Comparison of ENCODE assay signal across 1 cellular context in the genomic region with DNA sequence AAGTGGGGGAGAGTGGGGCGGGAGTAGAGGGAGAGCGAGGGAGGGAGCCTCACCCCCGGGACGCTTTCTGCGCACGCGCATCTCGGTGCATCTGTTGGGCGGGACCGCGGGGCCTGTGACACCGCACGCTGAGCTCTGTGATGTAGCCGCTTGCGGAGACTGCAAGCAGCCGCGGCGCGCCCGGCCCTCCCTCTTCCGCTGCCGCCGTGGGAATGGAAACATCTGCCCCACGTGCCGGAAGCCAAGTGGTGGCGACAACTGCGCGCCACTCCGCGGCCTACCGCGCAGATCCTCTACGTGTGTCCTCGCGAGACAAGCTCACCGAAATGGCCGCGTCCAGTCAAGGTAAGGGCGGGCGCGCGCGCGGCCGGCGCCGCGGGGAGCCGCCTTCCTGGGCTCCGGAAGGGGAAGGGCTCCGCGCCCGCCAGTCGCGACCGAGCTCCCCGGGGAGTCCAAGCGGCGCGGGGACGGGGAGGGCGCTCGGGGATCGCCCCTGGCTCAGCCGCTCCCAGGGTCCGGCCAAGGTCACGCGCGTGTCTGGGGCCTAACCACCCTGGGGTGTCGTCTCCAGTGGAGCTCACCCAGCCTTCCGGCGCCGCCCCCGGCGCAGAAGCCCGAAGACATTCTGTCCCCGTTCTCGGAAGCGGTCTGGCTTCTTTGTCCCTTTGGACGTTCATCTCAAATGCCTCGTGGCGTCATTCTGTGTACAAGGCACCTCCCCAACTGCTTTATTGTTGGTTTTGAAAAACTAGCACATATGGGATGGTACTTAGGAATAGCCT.
TF ChIP-seq lines count a peak whose summit lies in the region.

A gene with protein sequence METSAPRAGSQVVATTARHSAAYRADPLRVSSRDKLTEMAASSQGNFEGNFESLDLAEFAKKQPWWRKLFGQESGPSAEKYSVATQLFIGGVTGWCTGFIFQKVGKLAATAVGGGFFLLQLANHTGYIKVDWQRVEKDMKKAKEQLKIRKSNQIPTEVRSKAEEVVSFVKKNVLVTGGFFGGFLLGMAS (plus strand): TSS at position 118 of the 782 bp plus-strand sequence. CDS start 95 bp downstream, at position 213.

TF ChIP-seq in K562, 482 proteins besides CTCF, POLR2A, EP300 and RAD21 (continued from another document and continues in another):
- TF ChIP-seq, protein P1, sequence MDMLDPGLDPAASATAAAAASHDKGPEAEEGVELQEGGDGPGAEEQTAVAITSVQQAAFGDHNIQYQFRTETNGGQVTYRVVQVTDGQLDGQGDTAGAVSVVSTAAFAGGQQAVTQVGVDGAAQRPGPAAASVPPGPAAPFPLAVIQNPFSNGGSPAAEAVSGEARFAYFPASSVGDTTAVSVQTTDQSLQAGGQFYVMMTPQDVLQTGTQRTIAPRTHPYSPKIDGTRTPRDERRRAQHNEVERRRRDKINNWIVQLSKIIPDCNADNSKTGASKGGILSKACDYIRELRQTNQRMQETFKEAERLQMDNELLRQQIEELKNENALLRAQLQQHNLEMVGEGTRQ (CRISPR knock-in tag; IDR thresholded peaks at IDR 0.05), result peak; percentile 87
- TF ChIP-seq, protein P2, sequence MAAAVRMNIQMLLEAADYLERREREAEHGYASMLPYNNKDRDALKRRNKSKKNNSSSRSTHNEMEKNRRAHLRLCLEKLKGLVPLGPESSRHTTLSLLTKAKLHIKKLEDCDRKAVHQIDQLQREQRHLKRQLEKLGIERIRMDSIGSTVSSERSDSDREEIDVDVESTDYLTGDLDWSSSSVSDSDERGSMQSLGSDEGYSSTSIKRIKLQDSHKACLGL (CRISPR knock-in tag; IDR thresholded peaks at IDR 0.05; ENCODE audit: borderline replicate concordance, poor library complexity, severe bottlenecking), result peak; percentile 57
- no peak for TF ChIP-seq ZNF436 (CRISPR knock-in tag; IDR thresholded peaks at IDR 0.05)
- peak; percentile 61; the same call in 1 of the 2 replicates for TF ChIP-seq PML (IDR thresholded peaks at IDR 0.05; ENCODE audit: low read length)
- TF ChIP-seq CREB1 (IDR thresholded peaks at IDR 0.05), result peak; percentile 94
- peak; percentile 94 for TF ChIP-seq CREB1 (CRISPR knock-in tag; IDR thresholded peaks at IDR 0.05)
- peak; percentile 90 for TF ChIP-seq HMGN3 (IDR thresholded peaks at IDR 0.05; ENCODE audit: borderline replicate concordance, extremely low read depth, insufficient read length, low read depth, low read length)
- TF ChIP-seq, protein P3, sequence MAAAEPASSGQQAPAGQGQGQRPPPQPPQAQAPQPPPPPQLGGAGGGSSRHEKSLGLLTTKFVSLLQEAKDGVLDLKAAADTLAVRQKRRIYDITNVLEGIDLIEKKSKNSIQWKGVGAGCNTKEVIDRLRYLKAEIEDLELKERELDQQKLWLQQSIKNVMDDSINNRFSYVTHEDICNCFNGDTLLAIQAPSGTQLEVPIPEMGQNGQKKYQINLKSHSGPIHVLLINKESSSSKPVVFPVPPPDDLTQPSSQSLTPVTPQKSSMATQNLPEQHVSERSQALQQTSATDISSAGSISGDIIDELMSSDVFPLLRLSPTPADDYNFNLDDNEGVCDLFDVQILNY (CRISPR knock-in tag; IDR thresholded peaks at IDR 0.05), result no peak
- TF ChIP-seq, protein P4, sequence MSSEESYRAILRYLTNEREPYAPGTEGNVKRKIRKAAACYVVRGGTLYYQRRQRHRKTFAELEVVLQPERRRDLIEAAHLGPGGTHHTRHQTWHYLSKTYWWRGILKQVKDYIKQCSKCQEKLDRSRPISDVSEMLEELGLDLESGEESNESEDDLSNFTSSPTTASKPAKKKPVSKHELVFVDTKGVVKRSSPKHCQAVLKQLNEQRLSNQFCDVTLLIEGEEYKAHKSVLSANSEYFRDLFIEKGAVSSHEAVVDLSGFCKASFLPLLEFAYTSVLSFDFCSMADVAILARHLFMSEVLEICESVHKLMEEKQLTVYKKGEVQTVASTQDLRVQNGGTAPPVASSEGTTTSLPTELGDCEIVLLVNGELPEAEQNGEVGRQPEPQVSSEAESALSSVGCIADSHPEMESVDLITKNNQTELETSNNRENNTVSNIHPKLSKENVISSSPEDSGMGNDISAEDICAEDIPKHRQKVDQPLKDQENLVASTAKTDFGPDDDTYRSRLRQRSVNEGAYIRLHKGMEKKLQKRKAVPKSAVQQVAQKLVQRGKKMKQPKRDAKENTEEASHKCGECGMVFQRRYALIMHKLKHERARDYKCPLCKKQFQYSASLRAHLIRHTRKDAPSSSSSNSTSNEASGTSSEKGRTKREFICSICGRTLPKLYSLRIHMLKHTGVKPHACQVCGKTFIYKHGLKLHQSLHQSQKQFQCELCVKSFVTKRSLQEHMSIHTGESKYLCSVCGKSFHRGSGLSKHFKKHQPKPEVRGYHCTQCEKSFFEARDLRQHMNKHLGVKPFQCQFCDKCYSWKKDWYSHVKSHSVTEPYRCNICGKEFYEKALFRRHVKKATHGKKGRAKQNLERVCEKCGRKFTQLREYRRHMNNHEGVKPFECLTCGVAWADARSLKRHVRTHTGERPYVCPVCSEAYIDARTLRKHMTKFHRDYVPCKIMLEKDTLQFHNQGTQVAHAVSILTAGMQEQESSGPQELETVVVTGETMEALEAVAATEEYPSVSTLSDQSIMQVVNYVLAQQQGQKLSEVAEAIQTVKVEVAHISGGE (CRISPR knock-in tag; IDR thresholded peaks at IDR 0.05), result peak in 1 of 3 experiments; percentile 87; a peak in 2 of 6 replicates
- TF ChIP-seq HNRNPK (IDR thresholded peaks at IDR 0.05; ENCODE audit: low read depth, low read length, poor library complexity, severe bottlenecking), result no peak
- TF ChIP-seq TCF7 (IDR thresholded peaks at IDR 0.05; ENCODE audit: borderline replicate concordance), result peak; percentile 93
- peak; percentile 77 for TF ChIP-seq RAD51 (IDR thresholded peaks at IDR 0.05; ENCODE audit: borderline replicate concordance, low read depth)
- TF ChIP-seq ZNF347 (CRISPR knock-in tag; IDR thresholded peaks at IDR 0.05; ENCODE audit: low read depth), result no peak
- TF ChIP-seq, protein P5, sequence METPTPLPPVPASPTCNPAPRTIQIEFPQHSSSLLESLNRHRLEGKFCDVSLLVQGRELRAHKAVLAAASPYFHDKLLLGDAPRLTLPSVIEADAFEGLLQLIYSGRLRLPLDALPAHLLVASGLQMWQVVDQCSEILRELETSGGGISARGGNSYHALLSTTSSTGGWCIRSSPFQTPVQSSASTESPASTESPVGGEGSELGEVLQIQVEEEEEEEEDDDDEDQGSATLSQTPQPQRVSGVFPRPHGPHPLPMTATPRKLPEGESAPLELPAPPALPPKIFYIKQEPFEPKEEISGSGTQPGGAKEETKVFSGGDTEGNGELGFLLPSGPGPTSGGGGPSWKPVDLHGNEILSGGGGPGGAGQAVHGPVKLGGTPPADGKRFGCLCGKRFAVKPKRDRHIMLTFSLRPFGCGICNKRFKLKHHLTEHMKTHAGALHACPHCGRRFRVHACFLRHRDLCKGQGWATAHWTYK (CRISPR knock-in tag; IDR thresholded peaks at IDR 0.05), result 0 out of 2 replicates have a peak, but pooled peaks have one; percentile 10
- 0 out of 2 replicates have a peak, but pooled peaks have one; percentile 11 for TF ChIP-seq CBFA2T3 (IDR thresholded peaks at IDR 0.05)
- TF ChIP-seq CCAR2 (IDR thresholded peaks at IDR 0.05; ENCODE audit: low read depth, low read length), result no peak
- TF ChIP-seq ZNF124 (CRISPR knock-in tag; IDR thresholded peaks at IDR 0.05), result no peak
- TF ChIP-seq, protein P6, sequence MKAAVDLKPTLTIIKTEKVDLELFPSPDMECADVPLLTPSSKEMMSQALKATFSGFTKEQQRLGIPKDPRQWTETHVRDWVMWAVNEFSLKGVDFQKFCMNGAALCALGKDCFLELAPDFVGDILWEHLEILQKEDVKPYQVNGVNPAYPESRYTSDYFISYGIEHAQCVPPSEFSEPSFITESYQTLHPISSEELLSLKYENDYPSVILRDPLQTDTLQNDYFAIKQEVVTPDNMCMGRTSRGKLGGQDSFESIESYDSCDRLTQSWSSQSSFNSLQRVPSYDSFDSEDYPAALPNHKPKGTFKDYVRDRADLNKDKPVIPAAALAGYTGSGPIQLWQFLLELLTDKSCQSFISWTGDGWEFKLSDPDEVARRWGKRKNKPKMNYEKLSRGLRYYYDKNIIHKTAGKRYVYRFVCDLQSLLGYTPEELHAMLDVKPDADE (conservative IDR thresholded peaks at IDR 0.05; ENCODE audit: control insufficient read depth, low read depth, low read length), result peak; percentile 75
- peak; percentile 69; the same call in 1 of the 2 replicates for TF ChIP-seq ZBTB7A (IDR thresholded peaks at IDR 0.05; ENCODE audit: borderline replicate concordance, control insufficient read depth, low read depth, low read length)
- no peak for TF ChIP-seq GABPB2 (CRISPR knock-in tag; conservative IDR thresholded peaks at IDR 0.05)
- TF ChIP-seq RHOXF2B (CRISPR knock-in tag; conservative IDR thresholded peaks at IDR 0.05), result no peak
- TF ChIP-seq RBM15 (IDR thresholded peaks at IDR 0.05; ENCODE audit: insufficient read depth, low read length), result no peak
- TF ChIP-seq POLR2AphosphoS5 (IDR thresholded peaks at IDR 0.05; ENCODE audit: control insufficient read depth, insufficient read depth, low read depth, low read length), result peak; percentile 51; the same call in 1 of the 2 replicates
- no peak for TF ChIP-seq PRMT5 (CRISPR knock-in tag; IDR thresholded peaks at IDR 0.05)
- no peak for TF ChIP-seq FOS (IDR thresholded peaks at IDR 0.05; ENCODE audit: extremely low read depth, insufficient read length)
- no peak for TF ChIP-seq MTF1 (CRISPR knock-in tag; IDR thresholded peaks at IDR 0.05; ENCODE audit: borderline replicate concordance)
- TF ChIP-seq ZKSCAN3 (CRISPR knock-in tag; IDR thresholded peaks at IDR 0.05), result no peak
- peak; percentile 85 for TF ChIP-seq CTBP1 (IDR thresholded peaks at IDR 0.05; ENCODE audit: borderline replicate concordance)
- TF ChIP-seq, protein P7, sequence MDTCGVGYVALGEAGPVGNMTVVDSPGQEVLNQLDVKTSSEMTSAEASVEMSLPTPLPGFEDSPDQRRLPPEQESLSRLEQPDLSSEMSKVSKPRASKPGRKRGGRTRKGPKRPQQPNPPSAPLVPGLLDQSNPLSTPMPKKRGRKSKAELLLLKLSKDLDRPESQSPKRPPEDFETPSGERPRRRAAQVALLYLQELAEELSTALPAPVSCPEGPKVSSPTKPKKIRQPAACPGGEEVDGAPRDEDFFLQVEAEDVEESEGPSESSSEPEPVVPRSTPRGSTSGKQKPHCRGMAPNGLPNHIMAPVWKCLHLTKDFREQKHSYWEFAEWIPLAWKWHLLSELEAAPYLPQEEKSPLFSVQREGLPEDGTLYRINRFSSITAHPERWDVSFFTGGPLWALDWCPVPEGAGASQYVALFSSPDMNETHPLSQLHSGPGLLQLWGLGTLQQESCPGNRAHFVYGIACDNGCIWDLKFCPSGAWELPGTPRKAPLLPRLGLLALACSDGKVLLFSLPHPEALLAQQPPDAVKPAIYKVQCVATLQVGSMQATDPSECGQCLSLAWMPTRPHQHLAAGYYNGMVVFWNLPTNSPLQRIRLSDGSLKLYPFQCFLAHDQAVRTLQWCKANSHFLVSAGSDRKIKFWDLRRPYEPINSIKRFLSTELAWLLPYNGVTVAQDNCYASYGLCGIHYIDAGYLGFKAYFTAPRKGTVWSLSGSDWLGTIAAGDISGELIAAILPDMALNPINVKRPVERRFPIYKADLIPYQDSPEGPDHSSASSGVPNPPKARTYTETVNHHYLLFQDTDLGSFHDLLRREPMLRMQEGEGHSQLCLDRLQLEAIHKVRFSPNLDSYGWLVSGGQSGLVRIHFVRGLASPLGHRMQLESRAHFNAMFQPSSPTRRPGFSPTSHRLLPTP (IDR thresholded peaks at IDR 0.05; ENCODE audit: borderline replicate concordance, extremely low read depth, insufficient read length), result no peak
- TF ChIP-seq ATF1 (CRISPR knock-in tag; IDR thresholded peaks at IDR 0.05), result peak; percentile 60
- peak; percentile 96 for TF ChIP-seq ATF1 (tag; IDR thresholded peaks at IDR 0.05)
- TF ChIP-seq, protein P8, sequence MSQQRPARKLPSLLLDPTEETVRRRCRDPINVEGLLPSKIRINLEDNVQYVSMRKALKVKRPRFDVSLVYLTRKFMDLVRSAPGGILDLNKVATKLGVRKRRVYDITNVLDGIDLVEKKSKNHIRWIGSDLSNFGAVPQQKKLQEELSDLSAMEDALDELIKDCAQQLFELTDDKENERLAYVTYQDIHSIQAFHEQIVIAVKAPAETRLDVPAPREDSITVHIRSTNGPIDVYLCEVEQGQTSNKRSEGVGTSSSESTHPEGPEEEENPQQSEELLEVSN (IDR thresholded peaks at IDR 0.05; ENCODE audit: borderline replicate concordance in 1 of 2, extremely low read depth in 1 of 2, insufficient read depth in 1 of 2, insufficient read length in 1 of 2, low read depth in 1 of 2, low read length in 1 of 2, poor library complexity in 1 of 2, severe bottlenecking in 1 of 2), result peak; percentile 81 to 89
- TF ChIP-seq PCBP2 (IDR thresholded peaks at IDR 0.05; ENCODE audit: low read depth, low read length, poor library complexity, severe bottlenecking), result no peak
- TF ChIP-seq NFYB (IDR thresholded peaks at IDR 0.05; ENCODE audit: extremely low read depth, insufficient read length), result no peak
- TF ChIP-seq, protein P9, sequence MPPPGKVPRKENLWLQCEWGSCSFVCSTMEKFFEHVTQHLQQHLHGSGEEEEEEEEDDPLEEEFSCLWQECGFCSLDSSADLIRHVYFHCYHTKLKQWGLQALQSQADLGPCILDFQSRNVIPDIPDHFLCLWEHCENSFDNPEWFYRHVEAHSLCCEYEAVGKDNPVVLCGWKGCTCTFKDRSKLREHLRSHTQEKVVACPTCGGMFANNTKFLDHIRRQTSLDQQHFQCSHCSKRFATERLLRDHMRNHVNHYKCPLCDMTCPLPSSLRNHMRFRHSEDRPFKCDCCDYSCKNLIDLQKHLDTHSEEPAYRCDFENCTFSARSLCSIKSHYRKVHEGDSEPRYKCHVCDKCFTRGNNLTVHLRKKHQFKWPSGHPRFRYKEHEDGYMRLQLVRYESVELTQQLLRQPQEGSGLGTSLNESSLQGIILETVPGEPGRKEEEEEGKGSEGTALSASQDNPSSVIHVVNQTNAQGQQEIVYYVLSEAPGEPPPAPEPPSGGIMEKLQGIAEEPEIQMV (tag; conservative IDR thresholded peaks at IDR 0.05; ENCODE audit: low read depth), result no peak
- TF ChIP-seq DPF2 (IDR thresholded peaks at IDR 0.05), result 0 out of 2 replicates have a peak, but pooled peaks have one; percentile 17
- TF ChIP-seq, protein P10, sequence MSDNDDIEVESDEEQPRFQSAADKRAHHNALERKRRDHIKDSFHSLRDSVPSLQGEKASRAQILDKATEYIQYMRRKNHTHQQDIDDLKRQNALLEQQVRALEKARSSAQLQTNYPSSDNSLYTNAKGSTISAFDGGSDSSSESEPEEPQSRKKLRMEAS (CRISPR knock-in tag; IDR thresholded peaks at IDR 0.05), result peak; percentile 87
- no peak for TF ChIP-seq HMG20B (CRISPR knock-in tag; IDR thresholded peaks at IDR 0.05)
- TF ChIP-seq ZNF316 (IDR thresholded peaks at IDR 0.05), result no peak
- no peak for TF ChIP-seq HNRNPL (IDR thresholded peaks at IDR 0.05; ENCODE audit: low read depth, low read length)
- TF ChIP-seq PHF8 (IDR thresholded peaks at IDR 0.05; ENCODE audit: borderline replicate concordance, low read length), result peak; percentile 84; the same call in 1 of the 2 replicates
- TF ChIP-seq POLR2AphosphoS2 (IDR thresholded peaks at IDR 0.05; ENCODE audit: low read length), result no peak
- TF ChIP-seq, protein P11, sequence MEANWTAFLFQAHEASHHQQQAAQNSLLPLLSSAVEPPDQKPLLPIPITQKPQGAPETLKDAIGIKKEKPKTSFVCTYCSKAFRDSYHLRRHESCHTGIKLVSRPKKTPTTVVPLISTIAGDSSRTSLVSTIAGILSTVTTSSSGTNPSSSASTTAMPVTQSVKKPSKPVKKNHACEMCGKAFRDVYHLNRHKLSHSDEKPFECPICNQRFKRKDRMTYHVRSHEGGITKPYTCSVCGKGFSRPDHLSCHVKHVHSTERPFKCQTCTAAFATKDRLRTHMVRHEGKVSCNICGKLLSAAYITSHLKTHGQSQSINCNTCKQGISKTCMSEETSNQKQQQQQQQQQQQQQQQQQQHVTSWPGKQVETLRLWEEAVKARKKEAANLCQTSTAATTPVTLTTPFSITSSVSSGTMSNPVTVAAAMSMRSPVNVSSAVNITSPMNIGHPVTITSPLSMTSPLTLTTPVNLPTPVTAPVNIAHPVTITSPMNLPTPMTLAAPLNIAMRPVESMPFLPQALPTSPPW (CRISPR knock-in tag; IDR thresholded peaks at IDR 0.05), result peak; percentile 97
- no peak for TF ChIP-seq HDAC8 (tag; IDR thresholded peaks at IDR 0.05)
